13 cellular contexts compared by ENCODE assay signal in the genomic region with DNA sequence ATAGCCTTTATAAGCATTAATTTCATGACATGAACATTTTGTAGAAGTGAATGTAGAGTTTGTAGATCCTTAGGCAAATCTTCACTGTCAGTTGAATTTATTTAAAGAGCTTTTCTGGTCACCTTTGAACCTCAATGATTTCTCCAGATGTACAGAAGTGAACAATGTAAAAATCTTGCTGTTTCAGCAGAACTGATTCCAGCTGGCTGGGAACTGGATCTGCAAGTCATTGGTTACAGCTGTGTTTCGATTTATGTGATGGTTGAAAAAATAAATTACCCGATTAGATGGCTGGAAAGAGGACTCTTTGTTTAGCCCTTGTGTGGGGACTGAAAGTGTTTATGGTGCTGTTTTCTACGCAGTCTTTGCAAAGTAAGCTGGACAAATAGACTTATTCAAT.
DNase-seq lines count a peak whose midpoint lies in the region; FAIRE-seq lines count a peak whose summit lies in the region.
"Had no signal": no experiment of that assay in that cellular context is flagged by ENCODE, and none has a peak within 500 bp of the region (broad histone marks: within the 10 kb centered on the region; RNA-seq: fewer than 3 reads in every experiment).

No MANE protein-coding gene starts in this region.

- H3K4me3 ChIP-seq in endocrine pancreas (ENCODE audit: control insufficient read depth, insufficient read depth, low read length), result peak overlapping the region; percentile 48
- H3K4me3 ChIP-seq in effector memory CD4-positive, alpha-beta T cell (ENCODE audit: insufficient read depth, low read depth, low read length, poor library complexity, severe bottlenecking), result no peak overlapping the region

- DNase-seq in NCI-H2227 treated with DMSO at 0.1 percent for 48 hours (lab: John Stamatoyannopoulos, UW), result peak; percentile 73
- DNase-seq in left kidney (ENCODE audit: low read depth, low spot score), result peak; percentile 77
- peak; percentile 31 for DNase-seq in stromal cell of bone marrow (ENCODE audit: low read depth)
- DNase-seq in HT-29 (ENCODE audit: low spot score), result no peak
- DNase-seq in stimulated activated naive CD4-positive, alpha-beta T cell (lab: John Stamatoyannopoulos, UW), result no peak
- DNase-seq in GM19239 (ENCODE audit: insufficient read length, low spot score), result no peak
- DNase-seq in effector memory CD4-positive, alpha-beta T cell, result no peak
- DNase-seq: brain microvascular endothelial cell; Calu3; NCI-H1930; PC-3; stimulated activated naive CD8-positive, alpha-beta T cell treated with anti-CD3 and anti-CD28 coated beads, Interleukin-15, Interleukin-2, amounts not matched to agents 100 U/mL and 50 U/mL, for 24 hours had no signal

- H3K36me3 ChIP-seq in endocrine pancreas (ENCODE audit: control insufficient read depth, insufficient read depth, low read length), result no peaks in the 10 kb centered on the region
- H3K36me3 ChIP-seq in effector memory CD4-positive, alpha-beta T cell (ENCODE audit: control insufficient read depth, insufficient read depth, low read length), result no peaks in the 10 kb centered on the region
- H3K36me3 ChIP-seq: brain microvascular endothelial cell had no signal

- FAIRE-seq in GM19239 (lab: Jason Lieb, UNC), result no peak

- no peaks in the 10 kb centered on the region for H3K27me3 ChIP-seq in endocrine pancreas (ENCODE audit: control insufficient read depth, insufficient read depth, low read length)
- no peaks in the 10 kb centered on the region for H3K27me3 ChIP-seq in effector memory CD4-positive, alpha-beta T cell (replicated peaks; ENCODE audit: control insufficient read depth, insufficient read depth, low read length, poor library complexity, severe bottlenecking)
- H3K27me3 ChIP-seq: brain microvascular endothelial cell had no signal

- no peak overlapping the region for H3K27ac ChIP-seq in effector memory CD4-positive, alpha-beta T cell (ENCODE audit: insufficient read depth, low read length, poor library complexity, severe bottlenecking)
- H3K27ac ChIP-seq: brain microvascular endothelial cell had no signal

- no peaks in the 10 kb centered on the region for H3K9me3 ChIP-seq in endocrine pancreas (ENCODE audit: control insufficient read depth, low read length)
- H3K9me3 ChIP-seq in effector memory CD4-positive, alpha-beta T cell (ENCODE audit: control insufficient read depth, low read length), result no peaks in the 10 kb centered on the region

- H3K4me1 ChIP-seq in endocrine pancreas (ENCODE audit: control insufficient read depth, insufficient read depth, low read length), result no peaks in the 10 kb centered on the region
- no peaks in the 10 kb centered on the region for H3K4me1 ChIP-seq in effector memory CD4-positive, alpha-beta T cell (ENCODE audit: control insufficient read depth, insufficient read depth, low read length, poor library complexity, severe bottlenecking)

- H3K9ac ChIP-seq in endocrine pancreas (ENCODE audit: control insufficient read depth, insufficient read depth, low read length), result no peak overlapping the region

Comparison
In these comparisons a context has a peak if more than half of its experiments do, and no peak if none do; other contexts are left out.
1. DNase-seq: peak in NCI-H2227 treated with DMSO at 0.1 percent for 48 hours (single experiment), left kidney (single experiment) and stromal cell of bone marrow (single experiment); none in HT-29 (single experiment), stimulated activated naive CD4-positive, alpha-beta T cell (0 of 6), GM19239 (single experiment) and effector memory CD4-positive, alpha-beta T cell (0 of 3).